ENCODE assay signal across 31 cellular contexts in the genomic region with DNA sequence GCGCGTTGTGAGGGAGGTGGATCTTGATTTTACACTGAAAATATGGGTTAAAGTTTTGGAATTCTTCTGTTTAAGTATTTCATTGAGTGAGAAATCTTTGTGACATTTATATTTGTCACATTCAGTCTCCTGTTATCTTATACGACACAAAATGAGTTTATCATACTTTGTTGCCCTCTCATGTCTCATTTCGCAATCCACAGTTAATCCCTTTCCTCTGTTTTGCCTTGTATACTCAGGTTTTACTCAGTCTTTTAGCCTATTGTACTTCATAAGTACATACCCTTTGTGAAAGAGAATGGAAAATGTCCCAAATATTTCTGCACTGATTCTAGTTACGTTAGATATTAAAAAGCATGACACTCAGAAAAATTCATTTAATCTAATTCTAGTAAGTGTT.
DNase-seq lines count a peak whose midpoint lies in the region; ATAC-seq and TF ChIP-seq lines count a peak whose summit lies in the region.
"Had no signal": no experiment of that assay in that cellular context is flagged by ENCODE, and none has a peak within 500 bp of the region (broad histone marks: within the 10 kb centered on the region; RNA-seq: fewer than 3 reads in every experiment).

No MANE protein-coding gene starts in this region.

- CTCF ChIA-PET in activated naive CD4-positive, alpha-beta T cell treated with anti-CD3 and anti-CD28 coated beads for 36 hours (lab: Charles Lee) = no interaction called here

- DNase-seq in GM23248 = peak; percentile 4
- DNase-seq in NB4 (ENCODE audit: low read depth) = peak; percentile 43
- DNase-seq in erythroblast (lab: John Stamatoyannopoulos, UW) = peak; percentile 38 to 53
- peak; percentile 16 for DNase-seq in myocyte (ENCODE audit: low read depth)
- no peak for DNase-seq in globus pallidus (ENCODE audit: low spot score)
- no peak for DNase-seq in activated naive CD4-positive, alpha-beta T cell treated with anti-CD3 and anti-CD28 coated beads for 36 hours
- DNase-seq in activated T-helper 1 cell treated with anti-CD3 and anti-CD28 coated beads, Interleukin-12 subunit alpha, Interleukin-12 subunit beta, Interleukin-2, Interleukin-4 antibody, amounts not matched to agents 30 ng/mL and 10 ng/mL and 1 ng/mL, durations not matched to agents 14 hours and 24 hours and 36 hours (ENCODE audit: low spot score) = no peak
- DNase-seq in left lung = no peak
- DNase-seq: activated CD4-positive, alpha-beta T cell treated with anti-CD3 and anti-CD28 coated beads for 48 hours; activated gamma-delta T cell treated with Interleukin-2 at 50 U/mL for 16 hours; activated naive CD8-positive, alpha-beta T cell treated with anti-CD3 and anti-CD28 coated beads, Interleukin-2, amount 50 U/mL, for 24 hours; activated T-cell treated with anti-CD3 and anti-CD28 coated beads, Interleukin-2, amount 50 U/mL, for 1 hour; cerebellar nuclear complex; H7; heart right ventricle; mammary epithelial cell; NCI-H1105; NCI-H2029; NCI-H2227 treated with DMSO at 0.1 percent for 48 hours; NCI-H69; SHP77; stimulated activated CD4-positive, alpha-beta T cell treated with anti-CD3 and anti-CD28 coated beads, Interleukin-4, amount 100 ng/mL, for 24 hours; substantia nigra; upper lobe of left lung; WERI-Rb-1 had no signal

- intact Hi-C loops in activated naive CD4-positive, alpha-beta T cell treated with anti-CD3 and anti-CD28 coated beads for 36 hours (cut with micrococcal nuclease) = no loop called here
- intact Hi-C loops in activated T-helper 1 cell treated with anti-CD3 and anti-CD28 coated beads, Interleukin-12 subunit alpha, Interleukin-12 subunit beta, Interleukin-2, Interleukin-4 antibody, amounts not matched to agents 30 ng/mL and 10 ng/mL and 1 ng/mL, durations not matched to agents 14 hours and 24 hours and 36 hours (cut with micrococcal nuclease) = no loop called here
- intact Hi-C loops in left lung (cut with DNase I) = no loop called here

- H3F3A ChIP-seq in GM23248 (ENCODE audit: insufficient read depth) = peaks cover 7% of the 10 kb centered on the region; the same call in 1 of the 2 replicates

- ATAC-seq in left lung = no peak
- ATAC-seq: activated naive CD8-positive, alpha-beta T cell treated with anti-CD3 and anti-CD28 coated beads, Interleukin-2, amount 50 U/mL, for 24 hours; heart right ventricle; Panc1; sciatic nerve; stimulated activated effector memory CD8-positive, alpha-beta T cell treated with anti-CD3 and anti-CD28 coated beads, Interleukin-12 subunit alpha, Interleukin-12 subunit beta, amount 100 ng/mL, for 72 hours had no signal

- no peak overlapping the region for H3K4me2 ChIP-seq in GM23248 (ENCODE audit: unreplicated experiment)

- H3K9me3 Mint-ChIP-seq in activated naive CD4-positive, alpha-beta T cell treated with anti-CD3 and anti-CD28 coated beads for 36 hours = no peaks in the 10 kb centered on the region
- H3K9me3 Mint-ChIP-seq in activated T-helper 1 cell treated with anti-CD3 and anti-CD28 coated beads, Interleukin-12 subunit alpha, Interleukin-12 subunit beta, Interleukin-2, Interleukin-4 antibody, amounts not matched to agents 30 ng/mL and 10 ng/mL and 1 ng/mL, durations not matched to agents 14 hours and 24 hours and 36 hours = no peaks in the 10 kb centered on the region
- H3K9me3 Mint-ChIP-seq: activated naive CD8-positive, alpha-beta T cell treated with anti-CD3 and anti-CD28 coated beads, Interleukin-2, amount 50 U/mL, for 24 hours; neural crest cell; stimulated activated effector memory CD8-positive, alpha-beta T cell treated with anti-CD3 and anti-CD28 coated beads, Interleukin-12 subunit alpha, Interleukin-12 subunit beta, amount 100 ng/mL, for 72 hours had no signal

- in situ Hi-C loops in GM23248 (cut with MboI) = no loop called here

- no peak for TF ChIP-seq CTCF in NB4 (IDR thresholded peaks at IDR 0.05; ENCODE audit: low read depth, low read length)
- TF ChIP-seq CTCF in left lung (IDR thresholded peaks at IDR 0.05) = no peak

- H3K27ac Mint-ChIP-seq in activated naive CD4-positive, alpha-beta T cell treated with anti-CD3 and anti-CD28 coated beads for 36 hours = no peak overlapping the region
- no peak overlapping the region for H3K27ac Mint-ChIP-seq in activated T-helper 1 cell treated with anti-CD3 and anti-CD28 coated beads, Interleukin-12 subunit alpha, Interleukin-12 subunit beta, Interleukin-2, Interleukin-4 antibody, amounts not matched to agents 30 ng/mL and 10 ng/mL and 1 ng/mL, durations not matched to agents 14 hours and 24 hours and 36 hours
- H3K27ac Mint-ChIP-seq: activated naive CD8-positive, alpha-beta T cell treated with anti-CD3 and anti-CD28 coated beads, Interleukin-2, amount 50 U/mL, for 24 hours; CD14-positive monocyte; stimulated activated effector memory CD8-positive, alpha-beta T cell treated with anti-CD3 and anti-CD28 coated beads, Interleukin-12 subunit alpha, Interleukin-12 subunit beta, amount 100 ng/mL, for 72 hours had no signal

- H3K4me1 Mint-ChIP-seq in activated naive CD4-positive, alpha-beta T cell treated with anti-CD3 and anti-CD28 coated beads for 36 hours (ENCODE audit: low read depth) = peaks cover 3% of the 10 kb centered on the region
- no peaks in the 10 kb centered on the region for H3K4me1 Mint-ChIP-seq in activated T-helper 1 cell treated with anti-CD3 and anti-CD28 coated beads, Interleukin-12 subunit alpha, Interleukin-12 subunit beta, Interleukin-2, Interleukin-4 antibody, amounts not matched to agents 30 ng/mL and 10 ng/mL and 1 ng/mL, durations not matched to agents 14 hours and 24 hours and 36 hours (ENCODE audit: low read depth)
- H3K4me1 Mint-ChIP-seq: activated naive CD8-positive, alpha-beta T cell treated with anti-CD3 and anti-CD28 coated beads, Interleukin-2, amount 50 U/mL, for 24 hours; neural crest cell had no signal

- H3K36me3 Mint-ChIP-seq in activated naive CD4-positive, alpha-beta T cell treated with anti-CD3 and anti-CD28 coated beads for 36 hours (ENCODE audit: low read depth) = peaks cover 11% of the 10 kb centered on the region
- H3K36me3 Mint-ChIP-seq in activated T-helper 1 cell treated with anti-CD3 and anti-CD28 coated beads, Interleukin-12 subunit alpha, Interleukin-12 subunit beta, Interleukin-2, Interleukin-4 antibody, amounts not matched to agents 30 ng/mL and 10 ng/mL and 1 ng/mL, durations not matched to agents 14 hours and 24 hours and 36 hours (ENCODE audit: low read depth) = peaks cover 3% of the 10 kb centered on the region

- no peaks in the 10 kb centered on the region for H3K79me2 ChIP-seq in GM23248 (ENCODE audit: insufficient read depth)

- H3K9me3 ChIP-seq in GM23248 (ENCODE audit: low read depth) (no peaks in the 10 kb centered on the region), left lung (no peaks in the 10 kb centered on the region)
- H3K9me3 ChIP-seq: heart right ventricle, upper lobe of left lung had no signal

- H3K4me1 ChIP-seq in GM23248 (ENCODE audit: insufficient read depth) (peaks cover 7% of the 10 kb centered on the region; the same call in 1 of the 2 replicates), left lung (no peaks in the 10 kb centered on the region)
- H3K4me1 ChIP-seq: upper lobe of left lung had no signal

- H4K20me1 ChIP-seq in GM23248 (ENCODE audit: insufficient read depth) = no peaks in the 10 kb centered on the region

- H3K27ac ChIP-seq in GM23248 (no peak overlapping the region), left lung (no peak overlapping the region)
- H3K27ac ChIP-seq: heart right ventricle, HL-60, upper lobe of left lung, WERI-Rb-1 had no signal

- H3K4me3 ChIP-seq in GM23248 (no peak overlapping the region), NB4 (ENCODE audit: low read depth, low read length) (no peak overlapping the region), left lung (no peak overlapping the region)
- H3K4me3 ChIP-seq: heart right ventricle, upper lobe of left lung had no signal

- H3K27me3 Mint-ChIP-seq in activated naive CD4-positive, alpha-beta T cell treated with anti-CD3 and anti-CD28 coated beads for 36 hours (ENCODE audit: low read depth) = no peaks in the 10 kb centered on the region
- H3K27me3 Mint-ChIP-seq in activated T-helper 1 cell treated with anti-CD3 and anti-CD28 coated beads, Interleukin-12 subunit alpha, Interleukin-12 subunit beta, Interleukin-2, Interleukin-4 antibody, amounts not matched to agents 30 ng/mL and 10 ng/mL and 1 ng/mL, durations not matched to agents 14 hours and 24 hours and 36 hours (ENCODE audit: insufficient read depth) = no peaks in the 10 kb centered on the region
- H3K27me3 Mint-ChIP-seq: activated naive CD8-positive, alpha-beta T cell treated with anti-CD3 and anti-CD28 coated beads, Interleukin-2, amount 50 U/mL, for 24 hours had no signal

- no peak overlapping the region for H3K9ac ChIP-seq in GM23248

- H3K27me3 ChIP-seq in GM23248 (replicated peaks; ENCODE audit: insufficient read depth) (no peaks in the 10 kb centered on the region), left lung (no peaks in the 10 kb centered on the region)
- H3K27me3 ChIP-seq: heart right ventricle, upper lobe of left lung had no signal

- 81 to 83% methylated on average over 5 of the region's 5 CpGs for WGBS in GM23248 (ENCODE audit: low coverage in 1 of 2, low lambda C conversion rate in 2 of 2, missing lambda C conversion rate in 2 of 2), 2 experiments

- H3K36me3 ChIP-seq in GM23248 (ENCODE audit: low read depth) = no peaks in the 10 kb centered on the region
- peaks cover 0 to 25% of the 10 kb centered on the region in 2 donors for H3K36me3 ChIP-seq in left lung

- no peaks in the 10 kb centered on the region for H3K9me2 ChIP-seq in GM23248 (ENCODE audit: insufficient read depth)

- no peak overlapping the region for H3K4me3 Mint-ChIP-seq in activated naive CD4-positive, alpha-beta T cell treated with anti-CD3 and anti-CD28 coated beads for 36 hours
- no peak overlapping the region for H3K4me3 Mint-ChIP-seq in activated T-helper 1 cell treated with anti-CD3 and anti-CD28 coated beads, Interleukin-12 subunit alpha, Interleukin-12 subunit beta, Interleukin-2, Interleukin-4 antibody, amounts not matched to agents 30 ng/mL and 10 ng/mL and 1 ng/mL, durations not matched to agents 14 hours and 24 hours and 36 hours
- H3K4me3 Mint-ChIP-seq: activated naive CD8-positive, alpha-beta T cell treated with anti-CD3 and anti-CD28 coated beads, Interleukin-2, amount 50 U/mL, for 24 hours; CD14-positive monocyte; neural crest cell; stimulated activated effector memory CD8-positive, alpha-beta T cell treated with anti-CD3 and anti-CD28 coated beads, Interleukin-12 subunit alpha, Interleukin-12 subunit beta, amount 100 ng/mL, for 72 hours had no signal

- H2AFZ ChIP-seq in GM23248 = no peak overlapping the region

- TF ChIP-seq POLR2A in NB4 (IDR thresholded peaks at IDR 0.05; ENCODE audit: extremely low read depth, insufficient read length) (no peak), erythroblast (IDR thresholded peaks at IDR 0.05; ENCODE audit: low read length) (no peak)

Comparison
In these comparisons a context has a peak if more than half of its experiments do, and no peak if none do; other contexts are left out.
1. DNase-seq: peak in GM23248 (single experiment), NB4 (single experiment), erythroblast (2 of 2) and myocyte (single experiment); none in globus pallidus (single experiment), activated naive CD4-positive, alpha-beta T cell treated with anti-CD3 and anti-CD28 coated beads for 36 hours (single experiment), activated T-helper 1 cell treated with anti-CD3 and anti-CD28 coated beads, Interleukin-12 subunit alpha, Interleukin-12 subunit beta, Interleukin-2, Interleukin-4 antibody, amounts not matched to agents 30 ng/mL and 10 ng/mL and 1 ng/mL, durations not matched to agents 14 hours and 24 hours and 36 hours (single experiment) and left lung (0 of 2).